8 cellular contexts compared by ENCODE assay signal in genomic region chr11:117316197-117316961, GRCh38. TPM values are rescaled to one million over a fixed set of nuclear protein-coding genes. Genes with fewer than 3 reads are reported as not detected.
DNase-seq lines count a peak whose midpoint lies in the region; ATAC-seq and TF ChIP-seq lines count a peak whose summit lies in the region.

Gene BACE1, minus strand, starts transcription at chr11:117316256. Its CDS starts 461 bp downstream, at chr11:117315795.

- peak within 1 kb of the TSS in 3 of 4 donors; percentile 44 to 75 (median 54) for H3K27ac ChIP-seq in upper lobe of left lung

- H3K4me3 Mint-ChIP-seq in activated T-cell treated with anti-CD3 and anti-CD28 coated beads, Interleukin-2, amount 50 U/mL, for 72 hours = peak within 1 kb of the TSS; percentile 81 to 82

- H3K27ac Mint-ChIP-seq in activated T-cell treated with anti-CD3 and anti-CD28 coated beads, Interleukin-2, amount 50 U/mL, for 72 hours = no peak within 1 kb of the TSS

- peaks cover 36% of the 10 kb centered on the region for H3K27me3 Mint-ChIP-seq in activated T-cell treated with anti-CD3 and anti-CD28 coated beads, Interleukin-2, amount 50 U/mL, for 72 hours (ENCODE audit: low read depth)

- no peaks in the 10 kb centered on the region for H3K36me3 Mint-ChIP-seq in activated T-cell treated with anti-CD3 and anti-CD28 coated beads, Interleukin-2, amount 50 U/mL, for 72 hours (ENCODE audit: insufficient read depth in 2 of 2)

- peak within 1 kb of the TSS; percentile 64 for H3K9ac ChIP-seq in mucosa of stomach (ENCODE audit: low read length)

- H3K4me1 Mint-ChIP-seq in activated T-cell treated with anti-CD3 and anti-CD28 coated beads, Interleukin-2, amount 50 U/mL, for 72 hours (ENCODE audit: low read depth) = peaks cover 13% of the 10 kb centered on the region

- H3K27me3 ChIP-seq in mucosa of stomach (ENCODE audit: control insufficient read depth, insufficient read depth, low read length) (peaks cover 10% of the 10 kb centered on the region), upper lobe of left lung (no peaks in the 10 kb centered on the region)

- no peaks in the 10 kb centered on the region for H3K9me3 Mint-ChIP-seq in activated T-cell treated with anti-CD3 and anti-CD28 coated beads, Interleukin-2, amount 50 U/mL, for 72 hours

- DNase-seq in AG04449 (ENCODE audit: low read depth, low spot score) = no peak
- DNase-seq in GM13977 (ENCODE audit: low spot score) = no peak
- DNase-seq in NCI-H345 (lab: John Stamatoyannopoulos, UW) = peak; percentile 86
- peak in 1 of 2 donors; percentile 33 for DNase-seq in activated T-cell treated with anti-CD3 and anti-CD28 coated beads, Interleukin-2, amount 50 U/mL, for 72 hours
- DNase-seq in fibroblast of the aortic adventitia (ENCODE audit: low read depth) = peak; percentile 84
- DNase-seq in upper lobe of left lung = peak in 1 of 2 donors; percentile 78

- TF ChIP-seq POLR2A in upper lobe of left lung (IDR thresholded peaks at IDR 0.05) = peak in 1 of 4 donors; percentile 34

- peaks cover 7% of the 10 kb centered on the region for H3K4me1 ChIP-seq in mucosa of stomach (ENCODE audit: control insufficient read depth, insufficient read depth, low read length)
- peaks cover 22 to 29% (median 25%) of the 10 kb centered on the region in 4 donors for H3K4me1 ChIP-seq in upper lobe of left lung

- POLR2A ChIA-PET in AG04449 (lab: Yijun Ruan, JAX) = interaction anchor here (1.4 kb wide), 1 partner anchor 13 kb away, joined by 3 read pairs; no protein-coding TSS in a partner anchor

- TF ChIP-seq EP300 in upper lobe of left lung (IDR thresholded peaks at IDR 0.05) = no peak

- TF ChIP-seq CTCF in AG04449 (IDR thresholded peaks at IDR 0.05; ENCODE audit: insufficient read depth, low read length, missing control alignments) (peak; percentile 78), GM13977 (IDR thresholded peaks at IDR 0.05; ENCODE audit: extremely low read depth, insufficient read depth, missing control alignments) (peak; percentile 12), fibroblast of the aortic adventitia (IDR thresholded peaks at IDR 0.05; ENCODE audit: insufficient read depth, low read length) (peak; percentile 75), upper lobe of left lung (IDR thresholded peaks at IDR 0.05) (peak in 4 of 6 experiments; percentile 10 to 45 (median 18))

- CTCF ChIA-PET in AG04449 (lab: Yijun Ruan, JAX) = interaction anchor here (0.9 to 2.7 kb wide), 10 partner anchors 10 to 209 kb away, joined by 3 to 9 read pairs (median 4); partner anchors contain the start of gene CEP164

- peak; percentile 47 to 48 for ATAC-seq in activated T-cell treated with anti-CD3 and anti-CD28 coated beads, Interleukin-2, amount 50 U/mL, for 72 hours (replicated peaks in 1 of 2)
- ATAC-seq in upper lobe of left lung (ENCODE audit: low FRiP score in 2 of 2) (peak; percentile 90 to 94), HG03108 (IDR thresholded peaks at IDR 0.05; ENCODE audit: unreplicated experiment) (no peak)

- in situ Hi-C loops in GM13977 (cut with MboI; ENCODE audit: low pct_unique_long_range_greater_than_20kb, low sequenced_read_pairs, unreplicated experiment) = no loop called here

- H3K9me3 ChIP-seq in mucosa of stomach (ENCODE audit: control insufficient read depth, low read length) (no peaks in the 10 kb centered on the region), upper lobe of left lung (no peaks in the 10 kb centered on the region)

- no peaks in the 10 kb centered on the region for H3K36me3 ChIP-seq in mucosa of stomach (ENCODE audit: control insufficient read depth, insufficient read depth, low read length)
- no peaks in the 10 kb centered on the region for H3K36me3 ChIP-seq in upper lobe of left lung

- H3K4me3 ChIP-seq in AG04449 (ENCODE audit: low read depth, low read length) = peak within 1 kb of the TSS; percentile 71
- peak within 1 kb of the TSS; percentile 86 for H3K4me3 ChIP-seq in fibroblast of the aortic adventitia (ENCODE audit: low read depth, low read length)
- H3K4me3 ChIP-seq in mucosa of stomach (ENCODE audit: low read length) = peak within 1 kb of the TSS; percentile 77
- peak within 1 kb of the TSS; percentile 74 to 96 (median 84) for H3K4me3 ChIP-seq in upper lobe of left lung

- WGBS in upper lobe of left lung, 2 donors = 14 to 22% methylated on average over 14 to 23 of the region's 29 CpGs

RNA-seq across cellular contexts. Expression of gene BACE1, which starts in this region (rescaled TPM):
- total RNA-seq in activated T-cell treated with anti-CD3 and anti-CD28 coated beads, Interleukin-2, amount 50 U/mL, for 72 hours = 1 to 10 TPM; 1.1 TPM
- total RNA-seq in fibroblast of the aortic adventitia (ENCODE audit: low replicate concordance) (33.4 and 50.0 TPM in 2 replicates), upper lobe of left lung (10 to 100 TPM; 11.1 to 37.9 (median 25.5) TPM)

Comparison
In these comparisons a context has a peak if more than half of its experiments do, and no peak if none do; other contexts are left out.
1. RNA of gene BACE1 (total RNA-seq): 33.4 to 50.0 TPM in fibroblast of the aortic adventitia and 11.1 to 37.9 TPM in upper lobe of left lung; 1.1 TPM in activated T-cell treated with anti-CD3 and anti-CD28 coated beads, Interleukin-2, amount 50 U/mL, for 72 hours; every median in the first group is over 4 times any median in the second.
2. DNase-seq: peak in NCI-H345 (single experiment) and fibroblast of the aortic adventitia (single experiment); none in AG04449 (single experiment) and GM13977 (single experiment).
3. CTCF ChIP-seq: peak in every context shown above with its lines; median percentile 78 in AG04449; 75 in fibroblast of the aortic adventitia; 18 in upper lobe of left lung; 12 in GM13977.
4. Peak in every context shown above with its lines, with median percentiles within 50 percentile points of each other: H3K4me3 ChIP-seq.